Comparison of ENCODE assay signal across 15 cellular contexts in genomic region chr11:62715150-62716130, GRCh38. TPM values are rescaled to one million over a fixed set of nuclear protein-coding genes. Genes with fewer than 3 reads are reported as not detected.
DNase-seq lines count a peak whose midpoint lies in the region; ATAC-seq and TF ChIP-seq lines count a peak whose summit lies in the region.
"Had no signal": no experiment of that assay in that cellular context is flagged by ENCODE, and none has a peak within 500 bp of the region (broad histone marks: within the 10 kb centered on the region; RNA-seq: fewer than 3 reads in every experiment).

No MANE protein-coding gene starts in this region.

- no peaks in the 10 kb centered on the region for H3K9me3 Mint-ChIP-seq in activated CD4-positive, alpha-beta T cell treated with anti-CD3 and anti-CD28 coated beads, Interleukin-2, amount 10 ng/mL, durations not matched to agents 24 days and 14 days
- no peaks in the 10 kb centered on the region for H3K9me3 Mint-ChIP-seq in activated naive CD8-positive, alpha-beta T cell treated with anti-CD3 and anti-CD28 coated beads, Interleukin-2, amount 50 U/mL, for 24 hours
- no peaks in the 10 kb centered on the region for H3K9me3 Mint-ChIP-seq in nephron progenitor cell

- peaks cover 58% of the 10 kb centered on the region for H3K4me1 Mint-ChIP-seq in activated CD4-positive, alpha-beta T cell treated with anti-CD3 and anti-CD28 coated beads, Interleukin-2, amount 10 ng/mL, durations not matched to agents 24 days and 14 days
- H3K4me1 Mint-ChIP-seq in activated naive CD8-positive, alpha-beta T cell treated with anti-CD3 and anti-CD28 coated beads, Interleukin-2, amount 50 U/mL, for 24 hours: peaks cover 42% of the 10 kb centered on the region
- peaks cover 17% of the 10 kb centered on the region for H3K4me1 Mint-ChIP-seq in nephron progenitor cell

- no peaks in the 10 kb centered on the region for H3K9me3 ChIP-seq in HUES48 (ENCODE audit: control insufficient read depth, insufficient read depth, low read length)
- H3K9me3 ChIP-seq: left lung had no signal

- peak overlapping the region; percentile 80 for H3K27ac Mint-ChIP-seq in activated CD4-positive, alpha-beta T cell treated with anti-CD3 and anti-CD28 coated beads, Interleukin-2, amount 10 ng/mL, durations not matched to agents 24 days and 14 days
- H3K27ac Mint-ChIP-seq in activated naive CD8-positive, alpha-beta T cell treated with anti-CD3 and anti-CD28 coated beads, Interleukin-2, amount 50 U/mL, for 24 hours: peak overlapping the region; percentile 37
- H3K27ac Mint-ChIP-seq in nephron progenitor cell: peak overlapping the region; percentile 58

- H3K36me3 ChIP-seq in HUES48 (ENCODE audit: control insufficient read depth, insufficient read depth, low read length): peaks cover 93% of the 10 kb centered on the region

- H3K27ac ChIP-seq in HUES48 (ENCODE audit: low read depth, low read length): peak overlapping the region; percentile 7

- no peak overlapping the region for H3K4me3 ChIP-seq in HUES48 (ENCODE audit: low read depth, low read length)
- H3K4me3 ChIP-seq: left lung had no signal

- H3K27me3 Mint-ChIP-seq in activated CD4-positive, alpha-beta T cell treated with anti-CD3 and anti-CD28 coated beads, Interleukin-2, amount 10 ng/mL, durations not matched to agents 24 days and 14 days: no peaks in the 10 kb centered on the region
- H3K27me3 Mint-ChIP-seq in activated naive CD8-positive, alpha-beta T cell treated with anti-CD3 and anti-CD28 coated beads, Interleukin-2, amount 50 U/mL, for 24 hours: no peaks in the 10 kb centered on the region
- no peaks in the 10 kb centered on the region for H3K27me3 Mint-ChIP-seq in nephron progenitor cell (ENCODE audit: low read depth, poor library complexity)

- no peak for DNase-seq in activated CD4-positive, alpha-beta T cell treated with anti-CD3 and anti-CD28 coated beads, Interleukin-2, amount 10 ng/mL, durations not matched to agents 24 days and 14 days
- DNase-seq in activated CD4-positive, alpha-beta T cell treated with anti-CD3 and anti-CD28 coated beads, Interleukin-2, amount 50 U/mL, for 48 hours: no peak
- no peak for DNase-seq in activated naive CD8-positive, alpha-beta T cell treated with anti-CD3 and anti-CD28 coated beads, Interleukin-2, amount 50 U/mL, for 24 hours
- no peak for DNase-seq in nephron progenitor cell
- DNase-seq: COR-L47; hippocampal formation; left lung; MV-4-11; stimulated activated naive CD4-positive, alpha-beta T cell had no signal

- H3K4me3 Mint-ChIP-seq in activated CD4-positive, alpha-beta T cell treated with anti-CD3 and anti-CD28 coated beads, Interleukin-2, amount 10 ng/mL, durations not matched to agents 24 days and 14 days: peak overlapping the region; percentile 37
- no peak overlapping the region for H3K4me3 Mint-ChIP-seq in activated naive CD8-positive, alpha-beta T cell treated with anti-CD3 and anti-CD28 coated beads, Interleukin-2, amount 50 U/mL, for 24 hours
- H3K4me3 Mint-ChIP-seq in nephron progenitor cell: no peak overlapping the region

- no peaks in the 10 kb centered on the region; the same call in 1 of the 2 replicates for H3K4me1 ChIP-seq in HUES48 (ENCODE audit: control insufficient read depth, insufficient read depth, low read length)

- no peak for ATAC-seq in activated naive CD8-positive, alpha-beta T cell treated with anti-CD3 and anti-CD28 coated beads, Interleukin-2, amount 50 U/mL, for 24 hours
- ATAC-seq in HG02852 (IDR thresholded peaks at IDR 0.05; ENCODE audit: unreplicated experiment) (no peak), HG03097 (IDR thresholded peaks at IDR 0.05; ENCODE audit: low FRiP score, unreplicated experiment) (no peak), GM18858 (IDR thresholded peaks at IDR 0.05; ENCODE audit: unreplicated experiment) (no peak)
- ATAC-seq: left lung, Right ventricle myocardium inferior had no signal

- peaks cover 85% of the 10 kb centered on the region for H3K36me3 Mint-ChIP-seq in activated CD4-positive, alpha-beta T cell treated with anti-CD3 and anti-CD28 coated beads, Interleukin-2, amount 10 ng/mL, durations not matched to agents 24 days and 14 days (ENCODE audit: low read depth)
- H3K36me3 Mint-ChIP-seq in activated naive CD8-positive, alpha-beta T cell treated with anti-CD3 and anti-CD28 coated beads, Interleukin-2, amount 50 U/mL, for 24 hours (ENCODE audit: low read depth): peaks cover 75% of the 10 kb centered on the region
- H3K36me3 Mint-ChIP-seq in nephron progenitor cell (ENCODE audit: low read depth): peaks cover 91% of the 10 kb centered on the region

- TF ChIP-seq CTCF in nephron progenitor cell (IDR thresholded peaks at IDR 0.05): no peak

- no peak overlapping the region for H3K9ac ChIP-seq in HUES48 (ENCODE audit: low read depth, low read length)

- H3K27me3 ChIP-seq in HUES48 (ENCODE audit: control insufficient read depth, insufficient read depth, low read length): no peaks in the 10 kb centered on the region
- H3K27me3 ChIP-seq: left lung had no signal

- intact Hi-C loops in activated CD4-positive, alpha-beta T cell treated with anti-CD3 and anti-CD28 coated beads, Interleukin-2, amount 10 ng/mL, durations not matched to agents 24 days and 14 days (cut with micrococcal nuclease): no loop called here

RNA-seq across cellular contexts. Expression of gene GNG3, which starts 8.0 kb away (rescaled TPM):
- 0.24 TPM in 1 of 2 replicates, not detected in the other for total RNA-seq in activated CD4-positive, alpha-beta T cell treated with anti-CD3 and anti-CD28 coated beads, Interleukin-2, amount 10 ng/mL, durations not matched to agents 24 days and 14 days
- total RNA-seq: Right ventricle myocardium inferior, skeletal muscle tissue had no signal

RNA-seq across cellular contexts. Expression of gene BSCL2, which starts 8.2 kb away (rescaled TPM):
- 29.6 and 32.4 TPM in 2 replicates for total RNA-seq in activated CD4-positive, alpha-beta T cell treated with anti-CD3 and anti-CD28 coated beads, Interleukin-2, amount 10 ng/mL, durations not matched to agents 24 days and 14 days

RNA-seq across cellular contexts. Expression of gene HNRNPUL2, which starts 11.8 kb away (rescaled TPM):
- 60.5 and 60.6 TPM in 2 replicates for total RNA-seq in activated CD4-positive, alpha-beta T cell treated with anti-CD3 and anti-CD28 coated beads, Interleukin-2, amount 10 ng/mL, durations not matched to agents 24 days and 14 days

RNA-seq across cellular contexts. Expression of gene TTC9C, which starts 12.8 kb away (rescaled TPM):
- 32.7 and 33.3 TPM in 2 replicates for total RNA-seq in activated CD4-positive, alpha-beta T cell treated with anti-CD3 and anti-CD28 coated beads, Interleukin-2, amount 10 ng/mL, durations not matched to agents 24 days and 14 days

RNA-seq across cellular contexts. Expression of gene LRRN4CL, which starts 26.1 kb away (rescaled TPM):
- 0.16 and 0.17 TPM in 2 replicates for total RNA-seq in activated CD4-positive, alpha-beta T cell treated with anti-CD3 and anti-CD28 coated beads, Interleukin-2, amount 10 ng/mL, durations not matched to agents 24 days and 14 days
